1 cellular context compared by ENCODE assay signal in genomic region chr14:104703269-104703668, GRCh38.
TF ChIP-seq lines count a peak whose summit lies in the region.

No MANE protein-coding gene starts in this region.

TF ChIP-seq in K562, 482 proteins besides CTCF, POLR2A, EP300 and RAD21 (continued from another document):
- no peak for TF ChIP-seq CREB1 (IDR thresholded peaks at IDR 0.05)
- TF ChIP-seq CREB1 (CRISPR knock-in tag; IDR thresholded peaks at IDR 0.05), result no peak
- no peak for TF ChIP-seq ZNF586 (CRISPR knock-in tag; conservative IDR thresholded peaks at IDR 0.05)
- no peak for TF ChIP-seq KDM5B (IDR thresholded peaks at IDR 0.05; ENCODE audit: insufficient replicate concordance, low read depth, low read length)
